Comparison of ENCODE assay signal across 21 cellular contexts in genomic region chr12:75863475-75863874, GRCh38.
DNase-seq lines count a peak whose midpoint lies in the region; ATAC-seq, FAIRE-seq and TF ChIP-seq lines count a peak whose summit lies in the region.
"Had no signal": no experiment of that assay in that cellular context is flagged by ENCODE, and none has a peak within 500 bp of the region (broad histone marks: within the 10 kb centered on the region; RNA-seq: fewer than 3 reads in every experiment).

No MANE protein-coding gene starts in this region.

- intact Hi-C loops in HCT116 (cut with micrococcal nuclease) (loop anchor here (5.0 kb wide), 1 partner anchor 201 kb away; no protein-coding TSS in a partner anchor), endothelial cell of umbilical vein (cut with micrococcal nuclease) (loop anchor here (1.0 to 5.0 kb wide), 5 partner anchors 71 to 301 kb away; partner anchors contain the start of gene PHLDA1)

- FAIRE-seq in RCC 7860 (lab: Jason Lieb, UNC) (no peak), endothelial cell of umbilical vein (lab: Jason Lieb, UNC) (peak; percentile 61)
- FAIRE-seq: D721Med, frontal cortex, TTC549 had no signal

- peak overlapping the region; percentile 45 for H3K4me2 ChIP-seq in HCT116 (ENCODE audit: low read length)
- H3K4me2 ChIP-seq in endothelial cell of umbilical vein (ENCODE audit: insufficient read depth, low read length), result peak overlapping the region; percentile 16
- H3K4me2 ChIP-seq in osteoblast (ENCODE audit: insufficient read depth, low read length), result peak overlapping the region; percentile 6

- dilution Hi-C loops in endothelial cell of umbilical vein (cut with MboI; ENCODE audit: extremely low pct_ligation_motif_present, low sequenced_read_pairs), result no loop called here

- H3K4me1 ChIP-seq in HCT116 (ENCODE audit: control insufficient read depth in 1 of 2, insufficient read depth in 2 of 2, low read length in 2 of 2) (peaks cover 41 to 88% of the 10 kb centered on the region in 2 experiments), endothelial cell of umbilical vein (ENCODE audit: control insufficient read depth, extremely low read depth, insufficient read depth, low read length) (peaks cover 38% of the 10 kb centered on the region), osteoblast (ENCODE audit: insufficient read depth, low read length) (peaks cover 11% of the 10 kb centered on the region)
- H3K4me1 ChIP-seq: testis had no signal

- H3K9me3 ChIP-seq in HCT116 (ENCODE audit: control insufficient read depth in 1 of 2, insufficient read depth in 1 of 2, low read depth in 1 of 2, low read length in 2 of 2) (no peaks in the 10 kb centered on the region), endothelial cell of umbilical vein (replicated peaks; ENCODE audit: control insufficient read depth, insufficient read depth, low read length) (no peaks in the 10 kb centered on the region), osteoblast (ENCODE audit: low read depth, low read length) (no peaks in the 10 kb centered on the region)
- H3K9me3 ChIP-seq: testis had no signal

- peak; percentile 2; the same call in 1 of the 2 replicates for TF ChIP-seq RAD21 in HCT116 (IDR thresholded peaks at IDR 0.05; ENCODE audit: low read depth)

- H3K27me3 ChIP-seq in HCT116 (ENCODE audit: insufficient read depth, low read length), result no peaks in the 10 kb centered on the region
- H3K27me3 ChIP-seq in endothelial cell of umbilical vein (ENCODE audit: control insufficient read depth in 2 of 2, insufficient read depth in 2 of 2, low read length in 2 of 2), result no peaks in the 10 kb centered on the region
- no peaks in the 10 kb centered on the region for H3K27me3 ChIP-seq in osteoblast (ENCODE audit: insufficient read depth, low read length)
- H3K27me3 ChIP-seq: testis had no signal

- BruUV-seq in HCT116 (replicated peaks; lab: Mats Ljungman, UMichigan) (TSS peak; percentile 85), endothelial cell of umbilical vein (replicated peaks; lab: Mats Ljungman, UMichigan) (TSS peak; percentile 92)

- CTCF ChIA-PET in HCT116 (lab: Charles Lee) (no interaction called here), endothelial cell of umbilical vein (lab: Charles Lee) (interaction anchor here (2.0 kb wide), 1 partner anchor 9 kb away, joined by 6 read pairs; no protein-coding TSS in a partner anchor)

- H4K20me1 ChIP-seq in HCT116 (ENCODE audit: insufficient read depth), result no peaks in the 10 kb centered on the region
- H4K20me1 ChIP-seq in endothelial cell of umbilical vein (replicated peaks; ENCODE audit: control insufficient read depth, extremely low read depth, insufficient read depth, low read length), result no peaks in the 10 kb centered on the region
- no peaks in the 10 kb centered on the region for H4K20me1 ChIP-seq in osteoblast (ENCODE audit: insufficient read depth, low read length)

- H3K9ac ChIP-seq in HCT116 (ENCODE audit: low read length) (peak overlapping the region; percentile 57), endothelial cell of umbilical vein (replicated peaks; ENCODE audit: extremely low read depth, insufficient read depth, low read length) (no peak overlapping the region)

- TF ChIP-seq POLR2A in HCT116 (IDR thresholded peaks at IDR 0.05; ENCODE audit: borderline replicate concordance, extremely low read depth, insufficient read depth, insufficient read length), result no peak
- TF ChIP-seq POLR2A in endothelial cell of umbilical vein (IDR thresholded peaks at IDR 0.05; ENCODE audit: low read depth, low read length), result no peak
- no peak for TF ChIP-seq POLR2A in GM18505 (IDR thresholded peaks at IDR 0.05; ENCODE audit: borderline replicate concordance, extremely low read depth, insufficient read depth, insufficient read length)

- H3K79me2 ChIP-seq in HCT116 (ENCODE audit: insufficient read depth, low read length), result no peaks in the 10 kb centered on the region
- no peaks in the 10 kb centered on the region for H3K79me2 ChIP-seq in endothelial cell of umbilical vein (ENCODE audit: control insufficient read depth, insufficient read depth, low read length)
- H3K79me2 ChIP-seq in osteoblast (ENCODE audit: insufficient read depth, low read length), result no peaks in the 10 kb centered on the region

- TF ChIP-seq CTCF in HCT116 (IDR thresholded peaks at IDR 0.05 in 2 of 3, conservative IDR thresholded peaks at IDR 0.05 in 1 of 3; ENCODE audit: borderline replicate concordance in 1 of 3, insufficient read depth in 1 of 3, low read depth in 2 of 3, low read length in 2 of 3) (no peak), endothelial cell of umbilical vein (IDR thresholded peaks at IDR 0.05; ENCODE audit: extremely low read depth in 1 of 2, insufficient read depth in 1 of 2, low read depth in 1 of 2, low read length in 2 of 2) (no peak), osteoblast (IDR thresholded peaks at IDR 0.05; ENCODE audit: extremely low read depth, low read depth, low read length) (no peak)

- ATAC-seq in HCT116, result peak; percentile 44
- no peak for ATAC-seq in GM18505 (IDR thresholded peaks at IDR 0.05; ENCODE audit: unreplicated experiment)
- no peak for ATAC-seq in HG02571 (IDR thresholded peaks at IDR 0.05; ENCODE audit: unreplicated experiment)
- ATAC-seq: effector memory CD8-positive, alpha-beta T cell had no signal

- no peaks in the 10 kb centered on the region for H3K9me2 ChIP-seq in HCT116 (ENCODE audit: insufficient read depth)

- RAD21 ChIA-PET in HCT116 (lab: Charles Lee; ENCODE audit: low non-redundant PET in 1 of 2, low total read pairs in 2 of 2, uncharacterized antibody in 2 of 2, unreplicated experiment in 2 of 2), result no interaction called here

- peak overlapping the region; percentile 87 for H3K27ac ChIP-seq in HCT116 (ENCODE audit: low read depth, low read length)
- H3K27ac ChIP-seq in endothelial cell of umbilical vein (ENCODE audit: insufficient read depth, low read depth, low read length), result peak overlapping the region; percentile 76
- peak overlapping the region; percentile 42 for H3K27ac ChIP-seq in osteoblast (ENCODE audit: low read depth, low read length)
- H3K27ac ChIP-seq: testis had no signal

- POLR2A ChIA-PET in HCT116 (lab: Charles Lee) (interaction anchor here (0.6 to 2.2 kb wide), 14 partner anchors 10 to 225 kb away, joined by 3 to 11 read pairs (median 3); partner anchors contain the start of gene PHLDA1), endothelial cell of umbilical vein (lab: Charles Lee) (interaction anchor here (1.0 kb wide), 1 partner anchor 168 kb away, joined by 3 read pairs; the partner anchor contains the start of gene PHLDA1)

- H2AFZ ChIP-seq in HCT116 (ENCODE audit: low read depth, low read length, poor library complexity, severe bottlenecking) (no peak overlapping the region), endothelial cell of umbilical vein (ENCODE audit: low read depth, low read length) (no peak overlapping the region), osteoblast (ENCODE audit: low read length) (peak overlapping the region; percentile 3)

- no peaks in the 10 kb centered on the region for H3K9me1 ChIP-seq in endothelial cell of umbilical vein (replicated peaks; ENCODE audit: control insufficient read depth, extremely low read depth, insufficient read depth, low read length)

- H3K4me3 ChIP-seq in HCT116 (replicated peaks in 1 of 2; ENCODE audit: low read depth in 1 of 2, low read length in 2 of 2) (no peak overlapping the region), endothelial cell of umbilical vein (replicated peaks in 1 of 3; ENCODE audit: insufficient read depth in 1 of 3, low read depth in 1 of 3, low read length in 3 of 3) (no peak overlapping the region), osteoblast (ENCODE audit: insufficient read depth, low read length) (no peak overlapping the region)
- H3K4me3 ChIP-seq: testis had no signal

- H3K36me3 ChIP-seq in HCT116 (ENCODE audit: control insufficient read depth in 1 of 2, insufficient read depth in 2 of 2, low read length in 2 of 2), result no peaks in the 10 kb centered on the region
- H3K36me3 ChIP-seq in endothelial cell of umbilical vein (ENCODE audit: control insufficient read depth in 2 of 2, extremely low read depth in 1 of 2, insufficient read depth in 2 of 2, low read length in 2 of 2), result no peaks in the 10 kb centered on the region
- H3K36me3 ChIP-seq in osteoblast (ENCODE audit: insufficient read depth, low read length), result no peaks in the 10 kb centered on the region

- no peak for DNase-seq in HCT116 (ENCODE audit: low read depth, low spot score)
- peak; percentile 56 for DNase-seq in RCC 7860 (ENCODE audit: low spot score)
- no peak for DNase-seq in endothelial cell of umbilical vein (ENCODE audit: low read depth, low spot score)
- no peak for DNase-seq in osteoblast (ENCODE audit: insufficient read length, low spot score, missing footprints)
- DNase-seq in NCI-H510A (lab: John Stamatoyannopoulos, UW), result no peak
- DNase-seq in NCI-H187 (lab: John Stamatoyannopoulos, UW), result no peak
- DNase-seq: activated CD4-positive, alpha-beta T cell treated with anti-CD3 and anti-CD28 coated beads, Interleukin-2, amount 10 ng/mL, durations not matched to agents 7 days and 5 days; activated naive CD4-positive, alpha-beta T cell; aorta; effector memory CD8-positive, alpha-beta T cell; GF-D8; NCI-H2081 treated with DMSO at 0.1 percent for 48 hours; NCI-H526; OCI-M1; stimulated activated CD4-positive, alpha-beta T cell treated with anti-CD3 and anti-CD28 coated beads, Interleukin-12 subunit alpha, Interleukin-12 subunit beta, amount 100 ng/mL, for 4 hours; testis had no signal

TF ChIP-seq in HCT116, 20 proteins besides CTCF, POLR2A, EP300 and RAD21:
- TF ChIP-seq ZNF274 (IDR thresholded peaks at IDR 0.05; ENCODE audit: low read depth, low read length) (no peak), YY1 (IDR thresholded peaks at IDR 0.05; ENCODE audit: extremely low read depth, insufficient replicate concordance, low read depth, low read length) (peak; percentile 5)
TF ChIP-seq in HCT116: peak in this region for 1.

TF ChIP-seq in endothelial cell of umbilical vein, 7 proteins besides CTCF, POLR2A, EP300 and RAD21:
- TF ChIP-seq, protein P1, sequence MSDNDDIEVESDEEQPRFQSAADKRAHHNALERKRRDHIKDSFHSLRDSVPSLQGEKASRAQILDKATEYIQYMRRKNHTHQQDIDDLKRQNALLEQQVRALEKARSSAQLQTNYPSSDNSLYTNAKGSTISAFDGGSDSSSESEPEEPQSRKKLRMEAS (IDR thresholded peaks at IDR 0.05; ENCODE audit: insufficient read depth, insufficient read length), result no peak
- TF ChIP-seq FOS (IDR thresholded peaks at IDR 0.05; ENCODE audit: borderline replicate concordance, insufficient read depth, low read length) (no peak), JUN (IDR thresholded peaks at IDR 0.05; ENCODE audit: borderline replicate concordance, insufficient read depth, insufficient read length, low read depth) (no peak), MYC (IDR thresholded peaks at IDR 0.05; ENCODE audit: low read depth, low read length) (no peak), GATA2 (IDR thresholded peaks at IDR 0.05; ENCODE audit: insufficient read depth, insufficient read length, low read depth, low read length) (peak; percentile 46), EZH2 (IDR thresholded peaks at IDR 0.05; ENCODE audit: borderline replicate concordance, low read depth, low read length, severe bottlenecking) (no peak)
TF ChIP-seq in endothelial cell of umbilical vein: peak in this region for 1.
